18 cellular contexts compared by ENCODE assay signal in genomic region chr13:22848539-22849052, GRCh38.
A peak's percentile ranks its signal among the peaks of the same experiment; 100 is the strongest.
DNase-seq lines count a peak whose midpoint lies in the region; ATAC-seq, FAIRE-seq and TF ChIP-seq lines count a peak whose summit lies in the region.
"Had no signal": no experiment of that assay in that cellular context is flagged by ENCODE, and none has a peak within 500 bp of the region (broad histone marks: within the 10 kb centered on the region; RNA-seq: fewer than 3 reads in every experiment).

No MANE protein-coding gene starts in this region.

- no peak overlapping the region for H3K4me3 Mint-ChIP-seq in WTC11
- H3K4me3 Mint-ChIP-seq: activated CD8-positive, alpha-beta memory T cell treated with anti-CD3 and anti-CD28 coated beads, Interleukin-2, amount 10 ng/mL, durations not matched to agents 7 days and 5 days had no signal

- H2BK12ac ChIP-seq in trophoblast cell (ENCODE audit: low read length) = no peak overlapping the region

- POLR2A ChIA-PET in WTC11 (lab: Charles Lee) = interaction anchor here (0.9 kb wide), 1 partner anchor 33 kb away, joined by 4 read pairs; no protein-coding TSS in a partner anchor

- peaks cover 2 to 5% of the 10 kb centered on the region in 2 experiments for H3K4me1 ChIP-seq in trophoblast cell (ENCODE audit: control insufficient read depth in 1 of 2, insufficient read depth in 2 of 2, low read length in 2 of 2)
- H3K4me1 ChIP-seq: ascending aorta had no signal

- H4K12ac ChIP-seq in trophoblast cell (ENCODE audit: low read depth, low read length) = no peak overlapping the region

- peak overlapping the region; percentile 78 for H2AFZ ChIP-seq in trophoblast cell (ENCODE audit: insufficient read depth, low read length, poor library complexity)

- no peak overlapping the region for H3K14ac ChIP-seq in trophoblast cell (ENCODE audit: low read length)

- peak overlapping the region; percentile 72; the same call in 1 of the 2 replicates for H3K27ac Mint-ChIP-seq in WTC11
- H3K27ac Mint-ChIP-seq: activated CD8-positive, alpha-beta memory T cell treated with anti-CD3 and anti-CD28 coated beads, Interleukin-2, amount 10 ng/mL, durations not matched to agents 7 days and 5 days; progenitor cell of endocrine pancreas had no signal

- H3K4me3 ChIP-seq in H7 (ENCODE audit: insufficient read depth, low read depth, low read length) = no peak overlapping the region
- H3K4me3 ChIP-seq in trophoblast cell (ENCODE audit: low read depth, low read length) = no peak overlapping the region
- H3K4me3 ChIP-seq: ascending aorta had no signal

- no peak overlapping the region for H3K23ac ChIP-seq in trophoblast cell (ENCODE audit: low read length)

- H3K27ac ChIP-seq in trophoblast cell (ENCODE audit: low read depth, low read length) = no peak overlapping the region
- H3K27ac ChIP-seq: ascending aorta, HL-60, RWPE1 had no signal

- H2BK5ac ChIP-seq in trophoblast cell (ENCODE audit: low read depth, low read length, poor library complexity) = no peak overlapping the region

- CTCF ChIA-PET in WTC11 (lab: Charles Lee) = interaction anchor here (0.7 to 1.4 kb wide), 5 partner anchors 10 to 310 kb away, joined by 3 to 6 read pairs (median 3); no protein-coding TSS in a partner anchor

- H3K4me2 ChIP-seq in trophoblast cell (ENCODE audit: low read length) = no peak overlapping the region

- peak overlapping the region; percentile 73 for H4K8ac ChIP-seq in trophoblast cell (ENCODE audit: low read depth, low read length)

- no peaks in the 10 kb centered on the region for H3K9me3 ChIP-seq in trophoblast cell (ENCODE audit: insufficient read depth, low read depth, low read length)
- H3K9me3 ChIP-seq: ascending aorta had no signal

- H3K9me3 Mint-ChIP-seq in WTC11 = peaks cover 4% of the 10 kb centered on the region

- no peak for FAIRE-seq in D721Med (lab: Jason Lieb, UNC)
- FAIRE-seq: colon had no signal

- no peaks in the 10 kb centered on the region for H3K36me3 Mint-ChIP-seq in WTC11
- H3K36me3 Mint-ChIP-seq: activated CD8-positive, alpha-beta memory T cell treated with anti-CD3 and anti-CD28 coated beads, Interleukin-2, amount 10 ng/mL, durations not matched to agents 7 days and 5 days had no signal

- no CpG with 5 or more reads among the region's 32 CpGs for WGBS in trophoblast cell (ENCODE audit: extremely low coverage, insufficient coverage, insufficient read length)

- H3K27me3 Mint-ChIP-seq in WTC11 (ENCODE audit: low read depth) = no peaks in the 10 kb centered on the region
- H3K27me3 Mint-ChIP-seq: activated CD8-positive, alpha-beta memory T cell treated with anti-CD3 and anti-CD28 coated beads, Interleukin-2, amount 10 ng/mL, durations not matched to agents 7 days and 5 days; progenitor cell of endocrine pancreas had no signal

- peaks cover 19% of the 10 kb centered on the region for H3K4me1 Mint-ChIP-seq in WTC11
- H3K4me1 Mint-ChIP-seq: activated CD8-positive, alpha-beta memory T cell treated with anti-CD3 and anti-CD28 coated beads, Interleukin-2, amount 10 ng/mL, durations not matched to agents 7 days and 5 days had no signal

- peak overlapping the region; percentile 14 for H4K91ac ChIP-seq in trophoblast cell (ENCODE audit: low read depth, low read length)

- no peak overlapping the region for H3K4ac ChIP-seq in trophoblast cell (ENCODE audit: low read depth, low read length)

- H3K36me3 ChIP-seq in H7 (replicated peaks; ENCODE audit: control insufficient read depth, insufficient read depth, low read length) (no peaks in the 10 kb centered on the region), trophoblast cell (ENCODE audit: control insufficient read depth in 1 of 2, insufficient read depth in 2 of 2, low read length in 2 of 2) (no peaks in the 10 kb centered on the region)
- H3K36me3 ChIP-seq: ascending aorta had no signal

- DNase-seq in H7 (peak; percentile 85), WTC11 (ENCODE audit: low spot score) (peak; percentile 88), iPS-NIHi11 (ENCODE audit: low spot score) (peak; percentile 81), trophoblast cell (no peak), D721Med (ENCODE audit: insufficient read length, low spot score) (no peak), NOMO-1 treated with dmso at 0.1 percent for 144 hours (lab: John Stamatoyannopoulos, UW; ENCODE audit: unreplicated experiment) (no peak)
- DNase-seq: activated CD8-positive, alpha-beta memory T cell treated with anti-CD3 and anti-CD28 coated beads, Interleukin-2, amount 10 ng/mL, durations not matched to agents 7 days and 5 days; DMS153; left ventricle myocardium superior; NCI-H187 treated with DMSO at 0.1 percent for 48 hours; NCI-H526 treated with DMSO at 0.1 percent for 48 hours; T-helper 2 cell had no signal

- TF ChIP-seq CTCF in WTC11 (IDR thresholded peaks at IDR 0.05) (no peak), D721Med (IDR thresholded peaks at IDR 0.05; ENCODE audit: insufficient read depth, missing control alignments) (no peak)

- H2BK120ac ChIP-seq in trophoblast cell (ENCODE audit: insufficient read depth, low read length, poor library complexity) = no peak overlapping the region

- peak overlapping the region; percentile 71 for H3K18ac ChIP-seq in trophoblast cell (ENCODE audit: low read length)

- ATAC-seq in WTC11 (peak; percentile 99), GM18520 (IDR thresholded peaks at IDR 0.05; ENCODE audit: unreplicated experiment) (no peak)
- ATAC-seq: activated CD8-positive, alpha-beta memory T cell treated with anti-CD3 and anti-CD28 coated beads, Interleukin-2, amount 10 ng/mL, durations not matched to agents 7 days and 5 days; left ventricle myocardium superior had no signal

- no peak overlapping the region for H3K9ac ChIP-seq in trophoblast cell (ENCODE audit: low read length)

- peak overlapping the region; percentile 46 for H2AK5ac ChIP-seq in trophoblast cell (ENCODE audit: low read length)

- H3K27me3 ChIP-seq in H7 (ENCODE audit: control insufficient read depth, insufficient read depth, low read length) (no peaks in the 10 kb centered on the region), trophoblast cell (ENCODE audit: insufficient read depth, low read length) (no peaks in the 10 kb centered on the region)
- H3K27me3 ChIP-seq: ascending aorta had no signal

- H3K79me2 ChIP-seq in trophoblast cell (ENCODE audit: control insufficient read depth, insufficient read depth, low read length, poor library complexity) = no peaks in the 10 kb centered on the region

- H3K79me1 ChIP-seq in trophoblast cell (ENCODE audit: low read length) = no peaks in the 10 kb centered on the region

TF ChIP-seq in WTC11, 78 proteins besides CTCF, POLR2A, EP300 and RAD21:
- TF ChIP-seq USF2 (CRISPR knock-in tag; IDR thresholded peaks at IDR 0.05) = no peak
- TF ChIP-seq ZNF396 (CRISPR knock-in tag; IDR thresholded peaks at IDR 0.05; ENCODE audit: borderline replicate concordance) = no peak
- TF ChIP-seq FOXK1 (CRISPR knock-in tag; IDR thresholded peaks at IDR 0.05) = 0 out of 2 replicates have a peak, but pooled peaks have one; percentile 22
- no peak for TF ChIP-seq JAZF1 (CRISPR knock-in tag; IDR thresholded peaks at IDR 0.05)
- TF ChIP-seq SP1 (CRISPR knock-in tag; conservative IDR thresholded peaks at IDR 0.05) = 0 out of 2 replicates have a peak, but pooled peaks have one; percentile 42
- TF ChIP-seq, protein P1, sequence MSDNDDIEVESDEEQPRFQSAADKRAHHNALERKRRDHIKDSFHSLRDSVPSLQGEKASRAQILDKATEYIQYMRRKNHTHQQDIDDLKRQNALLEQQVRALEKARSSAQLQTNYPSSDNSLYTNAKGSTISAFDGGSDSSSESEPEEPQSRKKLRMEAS (CRISPR knock-in tag; IDR thresholded peaks at IDR 0.05) = peak; percentile 38; the same call in 1 of the 2 replicates

Comparison
In these comparisons a context has a peak if more than half of its experiments do, and no peak if none do; other contexts are left out.
1. DNase-seq: peak in H7 (single experiment), WTC11 (single experiment) and iPS-NIHi11 (single experiment); none in trophoblast cell (0 of 2), D721Med (single experiment) and NOMO-1 treated with dmso at 0.1 percent for 144 hours (single experiment).